8 cellular contexts compared by ENCODE assay signal in the genomic region with DNA sequence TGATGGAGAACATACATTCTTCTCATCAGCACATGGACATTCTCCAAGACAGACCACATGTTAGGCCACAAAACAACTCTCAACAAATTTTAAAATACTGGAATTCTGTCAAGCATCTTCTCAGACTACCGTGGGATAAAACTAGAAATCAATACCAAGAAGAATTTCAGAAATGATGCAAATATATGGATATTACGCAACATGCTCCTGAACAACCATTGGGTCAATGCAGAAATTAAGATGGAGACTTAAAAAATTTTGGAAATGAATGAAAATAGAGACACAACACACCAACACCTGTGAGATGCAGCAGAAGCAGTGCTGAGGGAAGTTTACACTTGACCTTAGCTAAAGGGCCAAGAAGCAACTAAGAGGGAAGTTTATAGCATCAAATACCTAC.
"Had no signal": no experiment of that assay in that cellular context is flagged by ENCODE, and none has a peak within 500 bp of the region (broad histone marks: within the 10 kb centered on the region; RNA-seq: fewer than 3 reads in every experiment).

No MANE protein-coding gene starts in this region.

- H2AFZ ChIP-seq: GM23248 had no signal

- FAIRE-seq: H54 had no signal

- H3K9ac ChIP-seq: GM23248 had no signal

- DNase-seq: GM23248, GOT3, H9, HCEC 1CT, Kasumi-1, KG1 had no signal

- H3K4me3 ChIP-seq: GM23248 had no signal

- H3K27ac ChIP-seq: GM23248, HL-60 had no signal
